ENCODE assay signal across 27 cellular contexts in genomic region chr2:121710470-121711170, GRCh38. TPM values are rescaled to one million over a fixed set of nuclear protein-coding genes. Genes with fewer than 3 reads are reported as not detected.
DNase-seq lines count a peak whose midpoint lies in the region; ATAC-seq, FAIRE-seq and TF ChIP-seq lines count a peak whose summit lies in the region.
"Had no signal": no experiment of that assay in that cellular context is flagged by ENCODE, and none has a peak within 500 bp of the region (broad histone marks: within the 10 kb centered on the region; RNA-seq: fewer than 3 reads in every experiment).

No MANE protein-coding gene starts in this region.

- H3K79me1 ChIP-seq in mesenchymal stem cell (replicated peaks; ENCODE audit: low read length, poor library complexity, severe bottlenecking), result no peaks in the 10 kb centered on the region

- FAIRE-seq in astrocyte (lab: Jason Lieb, UNC), result no peak
- FAIRE-seq: H1 had no signal

- peaks cover 24% of the 10 kb centered on the region for H3K4me1 Mint-ChIP-seq in astrocyte (ENCODE audit: low read depth, unreplicated experiment)
- H3K4me1 Mint-ChIP-seq: natural killer cell had no signal

- H3K4me1 ChIP-seq in astrocyte (ENCODE audit: insufficient read depth, low read length) (peaks cover 13% of the 10 kb centered on the region), mesenchymal stem cell (ENCODE audit: control insufficient read depth, insufficient read depth, low read depth, low read length) (peaks cover 17% of the 10 kb centered on the region)

- H3K79me2 ChIP-seq in astrocyte (ENCODE audit: insufficient read depth, low read length), result no peaks in the 10 kb centered on the region

- peak overlapping the region; percentile 6 for H3K9ac ChIP-seq in astrocyte (ENCODE audit: low read length)
- no peak overlapping the region for H3K9ac ChIP-seq in mesenchymal stem cell (ENCODE audit: low read length)

- H3K27me3 ChIP-seq in astrocyte (ENCODE audit: insufficient read depth, low read length) (no peaks in the 10 kb centered on the region), mesenchymal stem cell (ENCODE audit: control insufficient read depth in 1 of 2, insufficient read depth in 1 of 2, low read length in 2 of 2) (no peaks in the 10 kb centered on the region)
- H3K27me3 ChIP-seq: ovary had no signal

- 87% methylated on average over 6 of the region's 7 CpGs for WGBS in mesenchymal stem cell

- no peak for TF ChIP-seq CTCF in astrocyte (IDR thresholded peaks at IDR 0.05; ENCODE audit: insufficient read depth, low read depth, low read length)

- no peak overlapping the region for H2BK15ac ChIP-seq in mesenchymal stem cell (ENCODE audit: low read depth, poor library complexity, severe bottlenecking)

- H3K23ac ChIP-seq in mesenchymal stem cell (ENCODE audit: low read length in 2 of 2), result no peak overlapping the region

- H3K9me3 Mint-ChIP-seq in astrocyte (ENCODE audit: unreplicated experiment), result peaks cover 3% of the 10 kb centered on the region
- H3K9me3 Mint-ChIP-seq: activated naive CD4-positive, alpha-beta T cell treated with anti-CD3 and anti-CD28 coated beads, Interleukin-2, amount 50 U/mL, for 72 hours; activated T-helper 1 cell treated with anti-CD3 and anti-CD28 coated beads, Interleukin-12 subunit alpha, Interleukin-12 subunit beta, Interleukin-2, Interleukin-4 antibody, amounts not matched to agents 30 ng/mL and 10 ng/mL and 1 ng/mL, durations not matched to agents 14 hours and 24 hours and 36 hours; CD8-positive, alpha-beta T cell; mesothelial cell of epicardium; natural killer cell; stimulated activated naive CD8-positive, alpha-beta T cell treated with anti-CD3 and anti-CD28 coated beads, Interleukin-15, Interleukin-2, amounts not matched to agents 100 ng/mL and 50 ng/mL, for 24 hours had no signal

- peak overlapping the region; percentile 38 for H2AK5ac ChIP-seq in mesenchymal stem cell (ENCODE audit: low read length, severe bottlenecking)

- no peak overlapping the region for H3K27ac ChIP-seq in astrocyte (ENCODE audit: low read depth, low read length)
- H3K27ac ChIP-seq in mesenchymal stem cell (ENCODE audit: low read length, poor library complexity, severe bottlenecking), result peak overlapping the region; percentile 34
- H3K27ac ChIP-seq: 22Rv1, ovary, RWPE1, WERI-Rb-1 had no signal

- no peak overlapping the region for H4K91ac ChIP-seq in mesenchymal stem cell (ENCODE audit: low read length)

- no peaks in the 10 kb centered on the region for H4K20me1 ChIP-seq in astrocyte (ENCODE audit: insufficient read depth, low read length)

- H3K27ac Mint-ChIP-seq in astrocyte (ENCODE audit: unreplicated experiment), result no peak overlapping the region
- H3K27ac Mint-ChIP-seq: activated naive CD4-positive, alpha-beta T cell treated with anti-CD3 and anti-CD28 coated beads, Interleukin-2, amount 50 U/mL, for 72 hours; activated T-helper 1 cell treated with anti-CD3 and anti-CD28 coated beads, Interleukin-12 subunit alpha, Interleukin-12 subunit beta, Interleukin-2, Interleukin-4 antibody, amounts not matched to agents 30 ng/mL and 10 ng/mL and 1 ng/mL, durations not matched to agents 14 hours and 24 hours and 36 hours; CD8-positive, alpha-beta T cell; mesothelial cell of epicardium; natural killer cell; stimulated activated naive CD8-positive, alpha-beta T cell treated with anti-CD3 and anti-CD28 coated beads, Interleukin-15, Interleukin-2, amounts not matched to agents 100 ng/mL and 50 ng/mL, for 24 hours had no signal

- H3K18ac ChIP-seq in mesenchymal stem cell (ENCODE audit: low read depth in 1 of 2, low read length in 2 of 2), result no peak overlapping the region

- peak overlapping the region; percentile 63 for H2BK5ac ChIP-seq in mesenchymal stem cell (ENCODE audit: low read depth, low read length, poor library complexity, severe bottlenecking)

- H2BK120ac ChIP-seq in mesenchymal stem cell (ENCODE audit: low read depth, low read length), result no peak overlapping the region

- H2BK12ac ChIP-seq in mesenchymal stem cell (ENCODE audit: low read length in 2 of 2), result no peak overlapping the region

- H3K27me3 Mint-ChIP-seq in astrocyte (ENCODE audit: low read depth, unreplicated experiment), result no peaks in the 10 kb centered on the region
- H3K27me3 Mint-ChIP-seq: stimulated activated naive CD8-positive, alpha-beta T cell treated with anti-CD3 and anti-CD28 coated beads, Interleukin-15, Interleukin-2, amounts not matched to agents 100 ng/mL and 50 ng/mL, for 24 hours had no signal

- no peaks in the 10 kb centered on the region for H3K9me3 ChIP-seq in astrocyte (ENCODE audit: insufficient read depth, low read depth, low read length)
- no peaks in the 10 kb centered on the region for H3K9me3 ChIP-seq in mesenchymal stem cell (ENCODE audit: control insufficient read depth, low read length)
- H3K9me3 ChIP-seq: ovary had no signal

- H3K4me2 ChIP-seq in astrocyte (ENCODE audit: low read length), result peak overlapping the region; percentile 57
- H3K4me2 ChIP-seq in mesenchymal stem cell (ENCODE audit: low read length, poor library complexity, severe bottlenecking), result no peak overlapping the region

- no peak for ATAC-seq in HG03520 (IDR thresholded peaks at IDR 0.05; ENCODE audit: unreplicated experiment)
- no peak for ATAC-seq in GM18861 (IDR thresholded peaks at IDR 0.05; ENCODE audit: unreplicated experiment)
- ATAC-seq: activated naive CD4-positive, alpha-beta T cell treated with anti-CD3 and anti-CD28 coated beads, Interleukin-2, amount 50 U/mL, for 72 hours; CD8-positive, alpha-beta T cell; natural killer cell; right cardiac atrium had no signal

- H3K14ac ChIP-seq in mesenchymal stem cell (ENCODE audit: low read length in 2 of 2), result no peak overlapping the region

- H2AFZ ChIP-seq in astrocyte (ENCODE audit: low read depth, low read length) (no peak overlapping the region), mesenchymal stem cell (ENCODE audit: low read depth, low read length) (no peak overlapping the region)

- no peak overlapping the region for H4K8ac ChIP-seq in mesenchymal stem cell (ENCODE audit: low read length)

- no peaks in the 10 kb centered on the region for H3K36me3 Mint-ChIP-seq in astrocyte (ENCODE audit: low read depth, unreplicated experiment)
- H3K36me3 Mint-ChIP-seq: activated naive CD4-positive, alpha-beta T cell treated with anti-CD3 and anti-CD28 coated beads, Interleukin-2, amount 50 U/mL, for 72 hours; CD8-positive, alpha-beta T cell; mesothelial cell of epicardium; natural killer cell had no signal

- no peak overlapping the region for H3K4me3 Mint-ChIP-seq in astrocyte (ENCODE audit: unreplicated experiment)
- H3K4me3 Mint-ChIP-seq: activated T-helper 1 cell treated with anti-CD3 and anti-CD28 coated beads, Interleukin-12 subunit alpha, Interleukin-12 subunit beta, Interleukin-2, Interleukin-4 antibody, amounts not matched to agents 30 ng/mL and 10 ng/mL and 1 ng/mL, durations not matched to agents 14 hours and 24 hours and 36 hours; CD8-positive, alpha-beta T cell; mesothelial cell of epicardium; natural killer cell; stimulated activated naive CD8-positive, alpha-beta T cell treated with anti-CD3 and anti-CD28 coated beads, Interleukin-15, Interleukin-2, amounts not matched to agents 100 ng/mL and 50 ng/mL, for 24 hours had no signal

- no peaks in the 10 kb centered on the region for H3K36me3 ChIP-seq in astrocyte (ENCODE audit: insufficient read depth, low read length)
- H3K36me3 ChIP-seq in mesenchymal stem cell (ENCODE audit: control insufficient read depth in 1 of 2, insufficient read depth in 2 of 2, low read depth in 1 of 2, low read length in 2 of 2), result no peaks in the 10 kb centered on the region
- H3K36me3 ChIP-seq: ovary, WERI-Rb-1 had no signal

- H3K4ac ChIP-seq in mesenchymal stem cell (ENCODE audit: low read depth in 1 of 2, low read length in 2 of 2), result no peak overlapping the region

- peak; percentile 13 for DNase-seq in activated effector memory CD4-positive, alpha-beta T cell treated with anti-CD3 and anti-CD28 coated beads, Interleukin-2, amount 50 U/mL, for 16 hours
- no peak for DNase-seq in activated effector memory CD4-positive, alpha-beta T cell treated with Interleukin-2 at 50 U/mL for 16 hours
- peak; percentile 31 for DNase-seq in astrocyte (ENCODE audit: low read depth)
- no peak for DNase-seq in mesenchymal stem cell
- DNase-seq in NCI-H524 treated with DMSO at 0.1 percent for 48 hours (lab: John Stamatoyannopoulos, UW), result no peak
- no peak for DNase-seq in Kasumi-1 (lab: John Stamatoyannopoulos, UW)
- DNase-seq: AML-193; CD8-positive, alpha-beta T cell; cerebellar nuclear complex; GDM1; natural killer cell; NCI-H1092 treated with DMSO at 0.1 percent for 48 hours; NCI-H1930; NCI-H2227 treated with DMSO at 0.1 percent for 48 hours; ovary; right cardiac atrium; T-helper 9 cell; WERI-Rb-1 had no signal

- no peak overlapping the region for H3K4me3 ChIP-seq in astrocyte (ENCODE audit: insufficient read depth, low read depth, low read length)
- H3K4me3 ChIP-seq in mesenchymal stem cell (ENCODE audit: insufficient read depth in 1 of 2, low read depth in 1 of 2, low read length in 2 of 2), result no peak overlapping the region
- H3K4me3 ChIP-seq: ovary had no signal

RNA-seq across cellular contexts. Expression of gene NIFK, which starts 26.1 kb away (rescaled TPM):
- 66.7 and 75.0 TPM in 2 replicates for total RNA-seq in astrocyte
- polyA plus RNA-seq in mesenchymal stem cell (2013, experiment 1 of 2), result 75.3 TPM
- polyA plus RNA-seq in mesenchymal stem cell (2013, experiment 2 of 2), result 68.7 TPM

RNA-seq across cellular contexts. Expression of gene TSN, which starts 44.8 kb away (rescaled TPM):
- total RNA-seq in astrocyte, result 60.3 and 68.2 TPM in 2 replicates
- polyA plus RNA-seq in mesenchymal stem cell (2013, experiment 1 of 2), result 28.6 TPM
- 29.9 TPM for polyA plus RNA-seq in mesenchymal stem cell (2013, experiment 2 of 2)

Comparison
In these comparisons a context has a peak if more than half of its experiments do, and no peak if none do; other contexts are left out.
1. DNase-seq: peak in activated effector memory CD4-positive, alpha-beta T cell treated with anti-CD3 and anti-CD28 coated beads, Interleukin-2, amount 50 U/mL, for 16 hours (single experiment) and astrocyte (single experiment); none in activated effector memory CD4-positive, alpha-beta T cell treated with Interleukin-2 at 50 U/mL for 16 hours (single experiment), mesenchymal stem cell (single experiment), NCI-H524 treated with DMSO at 0.1 percent for 48 hours (single experiment) and Kasumi-1 (0 of 2).